In genomic region chr2:217997510-217997909, GRCh38 we compare ENCODE assay signal across 1 cellular context.
TF ChIP-seq lines count a peak whose summit lies in the region.

No MANE protein-coding gene starts in this region.

TF ChIP-seq in IMR-90, 13 proteins besides CTCF, POLR2A, EP300 and RAD21 (continued from another document):
- no peak for TF ChIP-seq RFX5 (IDR thresholded peaks at IDR 0.05; ENCODE audit: low read depth, low read length)
- no peak for TF ChIP-seq CEBPB (IDR thresholded peaks at IDR 0.05; ENCODE audit: low read depth, low read length)
- TF ChIP-seq MAZ (IDR thresholded peaks at IDR 0.05; ENCODE audit: borderline replicate concordance, low read depth, low read length) = no peak
- TF ChIP-seq MXI1 (IDR thresholded peaks at IDR 0.05; ENCODE audit: borderline replicate concordance, low read depth, low read length) = no peak
- no peak for TF ChIP-seq USF2 (IDR thresholded peaks at IDR 0.05; ENCODE audit: low read depth, low read length)
- TF ChIP-seq NFE2L2 (IDR thresholded peaks at IDR 0.05; ENCODE audit: low read depth, low read length) = no peak
